11 cellular contexts compared by ENCODE assay signal in genomic region chr10:62900829-62901571, GRCh38.
"Had no signal": no experiment of that assay in that cellular context is flagged by ENCODE, and none has a peak within 500 bp of the region (broad histone marks: within the 10 kb centered on the region; RNA-seq: fewer than 3 reads in every experiment).

No MANE protein-coding gene starts in this region.

- DNase-seq: activated B cell treated with CpG ODN at 0.5 μM for 24 hours; activated CD4-positive, alpha-beta T cell treated with anti-CD3 and anti-CD28 coated beads, Interleukin-2, amount 50 U/mL, for 1 hour; activated T-cell treated with anti-CD3 and anti-CD28 coated beads, Interleukin-2, amount 50 U/mL, for 48 hours; aorta; dorsolateral prefrontal cortex; heart right ventricle; islet precursor cell; left ventricle myocardium inferior; mesenchymal stem cell; stimulated activated CD4-positive, alpha-beta T cell treated with anti-CD3 and anti-CD28 coated beads, Interleukin-2, amount 100 ng/mL, for 48 hours; stomach had no signal

- H3K4me3 ChIP-seq: dorsolateral prefrontal cortex, heart right ventricle, left ventricle myocardium inferior, stomach had no signal

- ATAC-seq: heart right ventricle had no signal
